Comparison of ENCODE assay signal across 8 cellular contexts in genomic region chr1:7975212-7975865, GRCh38. TPM values are rescaled to one million over a fixed set of nuclear protein-coding genes. Genes with fewer than 3 reads are reported as not detected.
DNase-seq lines count a peak whose midpoint lies in the region; ATAC-seq, FAIRE-seq and TF ChIP-seq lines count a peak whose summit lies in the region.

No MANE protein-coding gene starts in this region.

- H2AK5ac ChIP-seq in IMR-90 (ENCODE audit: low read depth, low read length): no peak overlapping the region

- TF ChIP-seq EP300 in sigmoid colon (IDR thresholded peaks at IDR 0.05): no peak

- H3K23ac ChIP-seq in IMR-90 (ENCODE audit: low read depth, low read length): no peak overlapping the region

- TF ChIP-seq POLR2A in IMR-90 (IDR thresholded peaks at IDR 0.05; ENCODE audit: low read depth, low read length): no peak
- TF ChIP-seq POLR2A in sigmoid colon (IDR thresholded peaks at IDR 0.05): no peak

- no peak overlapping the region for H3K4ac ChIP-seq in IMR-90 (ENCODE audit: low read depth, low read length)

- no peaks in the 10 kb centered on the region for H3K4me1 ChIP-seq in DND-41 (ENCODE audit: insufficient read depth, low read length)
- H3K4me1 ChIP-seq in IMR-90 (ENCODE audit: control insufficient read depth, insufficient read depth, low read length): no peaks in the 10 kb centered on the region; the same call in 1 of the 2 replicates
- peaks cover 4% of the 10 kb centered on the region for H3K4me1 ChIP-seq in Panc1 (ENCODE audit: control insufficient read depth, insufficient read depth, low read length)
- H3K4me1 ChIP-seq in astrocyte (ENCODE audit: insufficient read depth, low read length): no peaks in the 10 kb centered on the region
- no peaks in the 10 kb centered on the region for H3K4me1 ChIP-seq in hepatocyte (ENCODE audit: insufficient read depth)
- H3K4me1 ChIP-seq in sigmoid colon: peaks cover 0 to 16% (median 2%) of the 10 kb centered on the region in 4 donors

- H3K4me2 ChIP-seq in DND-41 (ENCODE audit: insufficient read depth, low read length): no peak overlapping the region
- H3K4me2 ChIP-seq in IMR-90 (ENCODE audit: low read depth, low read length): no peak overlapping the region
- no peak overlapping the region for H3K4me2 ChIP-seq in astrocyte (ENCODE audit: low read length)
- H3K4me2 ChIP-seq in hepatocyte: no peak overlapping the region

- H3K9me1 ChIP-seq in IMR-90 (ENCODE audit: insufficient read depth, low read length): no peaks in the 10 kb centered on the region

- no peak overlapping the region for H4K8ac ChIP-seq in IMR-90 (ENCODE audit: low read depth in 2 of 2, low read length in 2 of 2)

- in situ Hi-C loops in IMR-90 (cut with MboI; ENCODE audit: low sequenced_read_pairs) (loop anchor here (5.0 to 25.0 kb wide), 5 partner anchors 42 to 887 kb away; no protein-coding TSS in a partner anchor), Panc1 (cut with HindIII; ENCODE audit: low pct_unique_long_range_greater_than_20kb, low sequenced_read_pairs) (no loop called here)

- no peak overlapping the region for H4K5ac ChIP-seq in IMR-90 (ENCODE audit: low read depth, low read length)

- H3K27me3 ChIP-seq in DND-41 (ENCODE audit: insufficient read depth, low read length, poor library complexity) (no peaks in the 10 kb centered on the region), IMR-90 (ENCODE audit: control insufficient read depth, insufficient read depth, low read length) (no peaks in the 10 kb centered on the region), Panc1 (ENCODE audit: control insufficient read depth, insufficient read depth, low read length) (no peaks in the 10 kb centered on the region), astrocyte (ENCODE audit: insufficient read depth, low read length) (no peaks in the 10 kb centered on the region), hepatocyte (no peaks in the 10 kb centered on the region), sigmoid colon (no peaks in the 10 kb centered on the region)

- H3K36me3 ChIP-seq in DND-41 (ENCODE audit: insufficient read depth, low read length) (peaks cover 70% of the 10 kb centered on the region), IMR-90 (ENCODE audit: control insufficient read depth, insufficient read depth, low read length) (peaks cover 32% of the 10 kb centered on the region), Panc1 (ENCODE audit: control insufficient read depth, insufficient read depth, low read length) (peaks cover 25% of the 10 kb centered on the region), astrocyte (ENCODE audit: insufficient read depth, low read length) (peaks cover 48% of the 10 kb centered on the region), hepatocyte (replicated peaks; ENCODE audit: insufficient read depth, low read depth) (no peaks in the 10 kb centered on the region), sigmoid colon (peaks cover 7 to 71% (median 28%) of the 10 kb centered on the region in 4 donors)

- no peak overlapping the region for H3K4me3 Mint-ChIP-seq in astrocyte (ENCODE audit: unreplicated experiment)

- intact Hi-C loops in IMR-90 (cut with micrococcal nuclease) (loop anchor here (1.0 to 5.0 kb wide), 3 partner anchors 339 to 447 kb away; no protein-coding TSS in a partner anchor), Panc1 (cut with micrococcal nuclease; ENCODE audit: unreplicated experiment) (loop anchor here (2.0 to 5.0 kb wide), 2 partner anchors 339 to 372 kb away; no protein-coding TSS in a partner anchor), sigmoid colon (cut with DNase I) (loop anchor here (2.0 to 10.0 kb wide), 3 partner anchors 42 to 899 kb away; partner anchors contain the start of gene ENO1)

- H3K27me3 Mint-ChIP-seq in astrocyte (ENCODE audit: low read depth, unreplicated experiment): no peaks in the 10 kb centered on the region

- peak; percentile 90 for FAIRE-seq in astrocyte (lab: Jason Lieb, UNC)

- TF ChIP-seq RAD21 in IMR-90 (IDR thresholded peaks at IDR 0.05; ENCODE audit: low read length): peak; percentile 97

- no peak overlapping the region for H2AK9ac ChIP-seq in IMR-90 (replicated peaks; ENCODE audit: low read depth, low read length, poor library complexity)

- no peak overlapping the region for H3K18ac ChIP-seq in IMR-90 (ENCODE audit: low read depth, low read length)

- no peak overlapping the region for H2BK5ac ChIP-seq in IMR-90 (ENCODE audit: low read depth, low read length, poor library complexity, severe bottlenecking)

- TF ChIP-seq CTCF in DND-41 (IDR thresholded peaks at IDR 0.05; ENCODE audit: borderline replicate concordance, extremely low read depth, low read length, poor library complexity, severe bottlenecking) (peak; percentile 73), IMR-90 (conservative IDR thresholded peaks at IDR 0.05; ENCODE audit: low read depth, low read length) (peak; percentile 98), Panc1 (IDR thresholded peaks at IDR 0.05) (peak; percentile 98), astrocyte (IDR thresholded peaks at IDR 0.05; ENCODE audit: insufficient read depth, low read depth, low read length) (peak; percentile 93), hepatocyte (IDR thresholded peaks at IDR 0.05; ENCODE audit: poor library complexity) (peak; percentile 91), sigmoid colon (IDR thresholded peaks at IDR 0.05) (peak; percentile 81 to 89 (median 84))

- no peak overlapping the region for H2AFZ ChIP-seq in DND-41 (ENCODE audit: low read depth, low read length)
- no peak overlapping the region for H2AFZ ChIP-seq in IMR-90 (replicated peaks; ENCODE audit: low read length, poor library complexity)
- H2AFZ ChIP-seq in astrocyte (ENCODE audit: low read depth, low read length): no peak overlapping the region
- H2AFZ ChIP-seq in hepatocyte: no peak overlapping the region

- H3K4me3 ChIP-seq in DND-41 (ENCODE audit: low read depth in 1 of 2, low read length in 2 of 2) (no peak overlapping the region), IMR-90 (ENCODE audit: insufficient read depth, low read depth, low read length) (no peak overlapping the region), Panc1 (ENCODE audit: low read depth in 2 of 2, low read length in 2 of 2) (no peak overlapping the region), astrocyte (ENCODE audit: insufficient read depth, low read depth, low read length) (no peak overlapping the region), hepatocyte (no peak overlapping the region), sigmoid colon (no peak overlapping the region)

- H3K79me1 ChIP-seq in IMR-90 (ENCODE audit: low read depth in 1 of 2, low read length in 2 of 2): peaks cover 22 to 52% of the 10 kb centered on the region in 2 experiments

- no peak overlapping the region for H2BK20ac ChIP-seq in IMR-90 (ENCODE audit: low read depth, low read length)

- peaks cover 3% of the 10 kb centered on the region; the same call in 1 of the 2 replicates for H4K20me1 ChIP-seq in DND-41 (ENCODE audit: insufficient read depth, low read length)
- H4K20me1 ChIP-seq in IMR-90 (ENCODE audit: insufficient read depth, low read length): peaks cover 11% of the 10 kb centered on the region
- H4K20me1 ChIP-seq in astrocyte (ENCODE audit: insufficient read depth, low read length): peaks cover 13% of the 10 kb centered on the region
- H4K20me1 ChIP-seq in hepatocyte (ENCODE audit: insufficient read depth, poor library complexity, severe bottlenecking): peaks cover 2% of the 10 kb centered on the region

- BruUV-seq in IMR-90 (replicated peaks; lab: Mats Ljungman, UMichigan) (no TSS peak), Panc1 (replicated peaks; lab: Mats Ljungman, UMichigan) (no TSS peak)

- no peak overlapping the region for H4K91ac ChIP-seq in IMR-90 (ENCODE audit: insufficient read depth, low read depth, low read length)

- no peaks in the 10 kb centered on the region for H3K9me2 ChIP-seq in hepatocyte (replicated peaks; ENCODE audit: insufficient read depth)

- DNase-seq in DND-41: peak; percentile 33
- peak; percentile 75 for DNase-seq in IMR-90
- peak; percentile 86 for DNase-seq in Panc1 (ENCODE audit: low read depth, low spot score)
- DNase-seq in astrocyte (ENCODE audit: low read depth): peak; percentile 42
- DNase-seq in hepatocyte (ENCODE audit: low spot score): peak; percentile 91
- peak; percentile 85 for DNase-seq in sigmoid colon
- DNase-seq in OCI-M2 (lab: John Stamatoyannopoulos, UW; ENCODE audit: unreplicated experiment): no peak

- no peak overlapping the region for H3K14ac ChIP-seq in IMR-90 (replicated peaks; ENCODE audit: low read depth, low read length)

- H2BK15ac ChIP-seq in IMR-90 (ENCODE audit: low read depth, low read length): no peak overlapping the region

- POLR2A ChIA-PET in IMR-90 (lab: Charles Lee; ENCODE audit: unreplicated experiment) (interaction anchor here (0.6 kb wide), 2 partner anchors 327 to 624 kb away, joined by 4 read pairs; no protein-coding TSS in a partner anchor), Panc1 (lab: Charles Lee) (interaction anchor here (0.5 to 1.3 kb wide), 6 partner anchors 14 to 254 kb away, joined by 3 to 5 read pairs (median 3); no protein-coding TSS in a partner anchor)

- peak overlapping the region; percentile 45 for H3K27ac Mint-ChIP-seq in astrocyte (ENCODE audit: unreplicated experiment)

- H3K9ac ChIP-seq in DND-41 (ENCODE audit: low read depth, low read length): no peak overlapping the region
- no peak overlapping the region for H3K9ac ChIP-seq in IMR-90 (ENCODE audit: low read depth, low read length)
- no peak overlapping the region for H3K9ac ChIP-seq in astrocyte (ENCODE audit: low read length)

- H3K36me3 Mint-ChIP-seq in astrocyte (ENCODE audit: low read depth, unreplicated experiment): peaks cover 17% of the 10 kb centered on the region

- CTCF ChIA-PET in IMR-90 (lab: Yijun Ruan, JAX) (interaction anchor here (0.6 to 2.7 kb wide), 12 partner anchors 9 to 368 kb away, joined by 3 to 21 read pairs (median 3); partner anchors contain the start of gene PARK7), Panc1 (lab: Charles Lee) (interaction anchor here (0.5 to 1.7 kb wide), 11 partner anchors 103 to 632 kb away, joined by 3 to 13 read pairs (median 4); no protein-coding TSS in a partner anchor)

- no peak overlapping the region for H3K56ac ChIP-seq in IMR-90 (ENCODE audit: extremely low read depth, insufficient read depth, low read length)

- WGBS in IMR-90 (ENCODE audit: extremely low coverage in 2 of 2, insufficient read length in 1 of 2), 2 experiments: 63% methylated on average over 1 of the region's 8 CpGs; no CpG with 5 or more reads in 1 of the 2 experiments
- 60% methylated on average over 8 of the region's 8 CpGs for WGBS in hepatocyte (ENCODE audit: low lambda C conversion rate, missing lambda C conversion rate)
- WGBS in sigmoid colon, 2 donors: 44 to 73% methylated on average over 8 of the region's 8 CpGs

- H3K9me3 ChIP-seq in DND-41 (ENCODE audit: insufficient read depth, low read length, severe bottlenecking) (no peaks in the 10 kb centered on the region), IMR-90 (ENCODE audit: control insufficient read depth, insufficient read depth, low read length) (no peaks in the 10 kb centered on the region), Panc1 (ENCODE audit: control insufficient read depth, insufficient read depth, low read depth, low read length) (no peaks in the 10 kb centered on the region), astrocyte (ENCODE audit: insufficient read depth, low read depth, low read length) (no peaks in the 10 kb centered on the region), hepatocyte (ENCODE audit: low read depth) (no peaks in the 10 kb centered on the region), sigmoid colon (no peaks in the 10 kb centered on the region)

- H3K4me1 Mint-ChIP-seq in astrocyte (ENCODE audit: low read depth, unreplicated experiment): peaks cover 2% of the 10 kb centered on the region

- H3K27ac ChIP-seq in DND-41 (ENCODE audit: low read length): no peak overlapping the region
- no peak overlapping the region for H3K27ac ChIP-seq in IMR-90 (ENCODE audit: insufficient read depth, low read length)
- H3K27ac ChIP-seq in Panc1 (ENCODE audit: low read length): peak overlapping the region; percentile 80
- no peak overlapping the region for H3K27ac ChIP-seq in astrocyte (ENCODE audit: low read depth, low read length)
- H3K27ac ChIP-seq in hepatocyte: no peak overlapping the region
- peak overlapping the region in 3 of 4 donors; percentile 50 to 71 (median 54) for H3K27ac ChIP-seq in sigmoid colon

- dilution Hi-C loops in IMR-90 (cut with HindIII; ENCODE audit: low sequenced_read_pairs, unreplicated experiment): no loop called here

- H2BK120ac ChIP-seq in IMR-90 (ENCODE audit: low read depth, low read length): no peak overlapping the region

- ATAC-seq in DND-41 (ENCODE audit: insufficient read depth, low read depth) (peak; percentile 75), IMR-90 (ENCODE audit: low read depth) (peak; percentile 97), Panc1 (peak; percentile 99), HG03442 (IDR thresholded peaks at IDR 0.05; ENCODE audit: unreplicated experiment) (no peak)

- H3K79me2 ChIP-seq in DND-41 (ENCODE audit: insufficient read depth, low read length) (peaks cover 8% of the 10 kb centered on the region; the same call in 1 of the 2 replicates), astrocyte (ENCODE audit: insufficient read depth, low read length) (peaks cover 15% of the 10 kb centered on the region), hepatocyte (peaks cover 12% of the 10 kb centered on the region)

- H3K9me3 Mint-ChIP-seq in astrocyte (ENCODE audit: unreplicated experiment): no peaks in the 10 kb centered on the region

RNA-seq across cellular contexts. Expression of gene PARK7, which starts 13.8 kb away (rescaled TPM):
- total RNA-seq in IMR-90 (2012; rRNA removed) (207 and 384 TPM in 2 replicates), Panc1 (2021; ENCODE audit: unreplicated experiment) (448 TPM), astrocyte (268 and 282 TPM in 2 replicates), hepatocyte (166 and 182 TPM in 2 replicates), sigmoid colon (100 to 1,000 TPM; 176 to 252 (median 222) TPM)
- polyA plus RNA-seq in IMR-90 (2012; rRNA removed) (348 and 357 TPM in 2 replicates), hepatocyte (395 and 409 TPM in 2 replicates), sigmoid colon (100 to 1,000 TPM; 243 to 270 (median 243) TPM)
- polyA plus RNA-seq in IMR-90 (2012; cell fraction: cytosol; rRNA removed): 108 and 179 TPM in 2 replicates
- polyA plus RNA-seq in IMR-90 (2012; cell fraction: nucleus; rRNA removed; ENCODE audit: low replicate concordance): 19.8 and 112 TPM in 2 replicates
- 436 TPM for polyA plus RNA-seq in Panc1 (2012; ENCODE audit: insufficient read length)

RNA-seq across cellular contexts. Expression of gene TNFRSF9, which starts 34.7 kb away (rescaled TPM):
- total RNA-seq in IMR-90 (2012; rRNA removed) (0.56 and 0.72 TPM in 2 replicates), Panc1 (2021; ENCODE audit: unreplicated experiment) (0.23 TPM), astrocyte (2.8 and 3.4 TPM in 2 replicates), hepatocyte (0.20 and 1.2 TPM in 2 replicates), sigmoid colon (not detected)
- polyA plus RNA-seq in IMR-90 (2012; rRNA removed) (0.43 and 0.56 TPM in 2 replicates), hepatocyte (0.08 and 0.40 TPM in 2 replicates), sigmoid colon (1 to 10 TPM in 2 of 3 donors, not detected in 1; 1.2 to 1.7 TPM)
- polyA plus RNA-seq in IMR-90 (2012; cell fraction: cytosol; rRNA removed): 0.35 and 0.40 TPM in 2 replicates
- polyA plus RNA-seq in IMR-90 (2012; cell fraction: nucleus; rRNA removed; ENCODE audit: low replicate concordance): 0.09 and 0.31 TPM in 2 replicates
- 0.35 TPM for polyA plus RNA-seq in Panc1 (2012; ENCODE audit: insufficient read length)

RNA-seq across cellular contexts. Expression of gene ERRFI1, which starts 50.8 kb away (rescaled TPM):
- total RNA-seq in IMR-90 (2012; rRNA removed) (101 and 106 TPM in 2 replicates), Panc1 (2021; ENCODE audit: unreplicated experiment) (299 TPM), astrocyte (81.5 and 119 TPM in 2 replicates), hepatocyte (154 and 163 TPM in 2 replicates), sigmoid colon (100 to 1,000 TPM in 2 of 4 donors, 10 to 100 TPM in 2; 81.1 to 131 (median 101) TPM)
- polyA plus RNA-seq in IMR-90 (2012; rRNA removed) (102 and 145 TPM in 2 replicates), hepatocyte (123 and 139 TPM in 2 replicates), sigmoid colon (10 to 100 TPM; 28.4 to 45.3 (median 28.8) TPM)
- polyA plus RNA-seq in IMR-90 (2012; cell fraction: cytosol; rRNA removed): 66.7 and 88.3 TPM in 2 replicates
- polyA plus RNA-seq in IMR-90 (2012; cell fraction: nucleus; rRNA removed; ENCODE audit: low replicate concordance): 50.7 and 405 TPM in 2 replicates
- polyA plus RNA-seq in Panc1 (2012; ENCODE audit: insufficient read length): 276 TPM

Comparison
In these comparisons a context has a peak if more than half of its experiments do, and no peak if none do; other contexts are left out.
1. H3K27ac ChIP-seq: peak in Panc1 (single experiment) and sigmoid colon (3 of 4); none in DND-41 (single experiment), IMR-90 (single experiment), astrocyte (single experiment) and hepatocyte (single experiment).
2. Peak in every context shown above with its lines, with median percentiles within 50 percentile points of each other: CTCF ChIP-seq.